In genomic region chr17:81470944-81471803, GRCh38 we compare ENCODE assay signal across 12 cellular contexts. TPM values are rescaled to one million over a fixed set of nuclear protein-coding genes. Genes with fewer than 3 reads are reported as not detected.
DNase-seq lines count a peak whose midpoint lies in the region; ATAC-seq, FAIRE-seq and TF ChIP-seq lines count a peak whose summit lies in the region.
"Had no signal": no experiment of that assay in that cellular context is flagged by ENCODE, and none has a peak within 500 bp of the region (broad histone marks: within the 10 kb centered on the region; RNA-seq: fewer than 3 reads in every experiment).

No MANE protein-coding gene starts in this region.

- H3K9ac ChIP-seq in SK-N-SH (no peak overlapping the region), smooth muscle cell (ENCODE audit: low read depth) (no peak overlapping the region)

- CTCF ChIA-PET in SK-N-SH (lab: Yijun Ruan, JAX): interaction anchor here (0.6 to 4.0 kb wide), 8 partner anchors 13 to 220 kb away, joined by 3 to 41 read pairs (median 4); no protein-coding TSS in a partner anchor

- WGBS in SK-N-SH (ENCODE audit: low lambda C conversion rate): 80% methylated on average over 12 of the region's 12 CpGs
- WGBS in gastroesophageal sphincter (ENCODE audit: low coverage in 1 of 2), 2 donors: 66 to 67% methylated on average over 3 to 5 of the region's 12 CpGs
- WGBS in smooth muscle cell (ENCODE audit: low lambda C conversion rate): 43% methylated on average over 12 of the region's 12 CpGs

- TF ChIP-seq RAD21 in SK-N-SH (IDR thresholded peaks at IDR 0.05; ENCODE audit: low read length): no peak

- no peak for TF ChIP-seq CTCF in SK-N-SH (IDR thresholded peaks at IDR 0.05)
- TF ChIP-seq CTCF in gastroesophageal sphincter (IDR thresholded peaks at IDR 0.05): no peak
- no peak for TF ChIP-seq CTCF in smooth muscle cell (IDR thresholded peaks at IDR 0.05; ENCODE audit: borderline replicate concordance, insufficient read depth, poor library complexity, severe bottlenecking)

- H3K4me3 ChIP-seq in SK-N-SH (ENCODE audit: low read depth in 2 of 2, low read length in 1 of 2) (no peak overlapping the region), gastroesophageal sphincter (no peak overlapping the region), smooth muscle cell (no peak overlapping the region)

- no peaks in the 10 kb centered on the region for H3K27me3 ChIP-seq in SK-N-SH (ENCODE audit: insufficient read depth)
- no peaks in the 10 kb centered on the region for H3K27me3 ChIP-seq in gastroesophageal sphincter
- H3K27me3 ChIP-seq in smooth muscle cell (ENCODE audit: low read depth): no peaks in the 10 kb centered on the region

- no peak for TF ChIP-seq POLR2A in gastroesophageal sphincter (IDR thresholded peaks at IDR 0.05)

- no peak overlapping the region for H2AFZ ChIP-seq in SK-N-SH (ENCODE audit: low read depth)
- H2AFZ ChIP-seq in smooth muscle cell (ENCODE audit: low read depth): no peak overlapping the region

- H3K4me2 ChIP-seq in SK-N-SH: no peak overlapping the region
- no peak overlapping the region for H3K4me2 ChIP-seq in smooth muscle cell

- H3K36me3 ChIP-seq in SK-N-SH (replicated peaks in 1 of 2; ENCODE audit: control insufficient read depth in 1 of 2, insufficient read depth in 2 of 2, low read length in 1 of 2): no peaks in the 10 kb centered on the region
- peaks cover 0 to 4% of the 10 kb centered on the region in 2 donors for H3K36me3 ChIP-seq in gastroesophageal sphincter
- no peaks in the 10 kb centered on the region for H3K36me3 ChIP-seq in smooth muscle cell (ENCODE audit: low read depth)

- no peak for FAIRE-seq in GM19239 (lab: Jason Lieb, UNC)
- FAIRE-seq: islet of Langerhans had no signal

- H3K9me2 ChIP-seq in SK-N-SH: no peaks in the 10 kb centered on the region

- H3F3A ChIP-seq in SK-N-SH (replicated peaks; ENCODE audit: insufficient read depth) (no peaks in the 10 kb centered on the region), smooth muscle cell (ENCODE audit: low read depth) (no peaks in the 10 kb centered on the region)

- H3K27ac ChIP-seq in SK-N-SH (ENCODE audit: low read depth in 2 of 2, low read length in 1 of 2): peak overlapping the region in 1 of 2 experiments; percentile 31; a peak in 2 of 4 replicates
- H3K27ac ChIP-seq in gastroesophageal sphincter: peak overlapping the region in 3 of 4 donors; percentile 26 to 41 (median 39)
- H3K27ac ChIP-seq in smooth muscle cell (ENCODE audit: low read depth): peak overlapping the region; percentile 63

- H3K4me1 ChIP-seq in SK-N-SH (ENCODE audit: control insufficient read depth in 1 of 2, insufficient read depth in 2 of 2, low read depth in 1 of 2, low read length in 1 of 2): peaks cover 0 to 17% of the 10 kb centered on the region in 2 experiments; a peak in 1 of 4 replicates
- H3K4me1 ChIP-seq in gastroesophageal sphincter: no peaks in the 10 kb centered on the region
- H3K4me1 ChIP-seq in smooth muscle cell (ENCODE audit: low read depth): peaks cover 11% of the 10 kb centered on the region

- DNase-seq in GM04504 (ENCODE audit: low read depth): peak; percentile 35
- peak; percentile 68 for DNase-seq in SK-N-SH
- DNase-seq in smooth muscle cell (lab: John Stamatoyannopoulos, UW; ENCODE audit: unreplicated experiment): no peak
- DNase-seq in stimulated activated CD4-positive, alpha-beta T cell treated with anti-CD3 and anti-CD28 coated beads, Interleukin-2, amount 100 ng/mL, for 24 hours: no peak
- DNase-seq in NCI-H1930 (lab: John Stamatoyannopoulos, UW): no peak
- DNase-seq in GM19239 (ENCODE audit: insufficient read length, low spot score): no peak
- DNase-seq: CD8-positive, alpha-beta T cell; natural killer cell; NCI-H146 had no signal

- TF ChIP-seq EP300 in SK-N-SH (IDR thresholded peaks at IDR 0.05; ENCODE audit: borderline replicate concordance in 1 of 2, low read depth in 1 of 2, low read length in 1 of 2): no peak
- no peak for TF ChIP-seq EP300 in gastroesophageal sphincter (IDR thresholded peaks at IDR 0.05)

- ATAC-seq in gastroesophageal sphincter (no peak), HG03039 (IDR thresholded peaks at IDR 0.05; ENCODE audit: unreplicated experiment) (no peak)

- H3K79me2 ChIP-seq in SK-N-SH (ENCODE audit: insufficient read depth) (no peaks in the 10 kb centered on the region), smooth muscle cell (ENCODE audit: low read depth) (no peaks in the 10 kb centered on the region)

- H3K9me3 ChIP-seq in SK-N-SH: no peaks in the 10 kb centered on the region
- H3K9me3 ChIP-seq in gastroesophageal sphincter: no peaks in the 10 kb centered on the region
- H3K9me3 ChIP-seq in smooth muscle cell (replicated peaks; ENCODE audit: low read depth): no peaks in the 10 kb centered on the region

- POLR2A ChIA-PET in SK-N-SH (lab: Yijun Ruan, JAX): interaction anchor here (1.2 to 1.7 kb wide), 3 partner anchors 10 to 42 kb away, joined by 5 to 7 read pairs (median 6); no protein-coding TSS in a partner anchor

- H4K20me1 ChIP-seq in SK-N-SH (ENCODE audit: insufficient read depth) (no peaks in the 10 kb centered on the region), smooth muscle cell (ENCODE audit: low read depth) (no peaks in the 10 kb centered on the region)

TF ChIP-seq in SK-N-SH, 30 proteins besides CTCF, POLR2A, EP300 and RAD21:
- no peak for TF ChIP-seq TEAD4 (IDR thresholded peaks at IDR 0.05; ENCODE audit: borderline replicate concordance, insufficient read depth)
- no peak for TF ChIP-seq POLR2AphosphoS5 (IDR thresholded peaks at IDR 0.05; ENCODE audit: low read depth, low read length)
TF ChIP-seq in SK-N-SH: peak in this region for 0.

RNA-seq across cellular contexts. Expression of gene ACTG1, which starts 41.4 kb away (rescaled TPM):
- polyA plus RNA-seq in SK-N-SH (2012; rRNA removed) (3,367 and 7,871 TPM in 2 replicates), smooth muscle cell (5,089 and 5,332 TPM in 2 replicates)
- 4,016 and 6,640 TPM in 2 replicates for polyA plus RNA-seq in SK-N-SH (2012; cell fraction: cytosol; rRNA removed)
- 7,589 and 12,425 TPM in 2 replicates for polyA plus RNA-seq in SK-N-SH (2012; cell fraction: nucleus; rRNA removed)
- total RNA-seq in gastroesophageal sphincter (1,000 to 10,000 TPM in 3 of 4 donors, 100 to 1,000 TPM in 1; 829 to 1,848 (median 1,550) TPM), smooth muscle cell (6,157 and 6,793 TPM in 2 replicates)

RNA-seq across cellular contexts. Expression of gene FSCN2, which starts 57.0 kb away (rescaled TPM):
- polyA plus RNA-seq in SK-N-SH (2012; rRNA removed) (2.0 and 2.1 TPM in 2 replicates), smooth muscle cell (0.56 and 0.72 TPM in 2 replicates)
- 0.31 and 0.79 TPM in 2 replicates for polyA plus RNA-seq in SK-N-SH (2012; cell fraction: cytosol; rRNA removed)
- polyA plus RNA-seq in SK-N-SH (2012; cell fraction: nucleus; rRNA removed): 10.6 and 13.6 TPM in 2 replicates
- total RNA-seq in gastroesophageal sphincter (1 to 10 TPM in 2 of 4 donors, under 1 TPM in 2; 0.49 to 2.1 (median 1.0) TPM), smooth muscle cell (0.63 and 2.2 TPM in 2 replicates)

Comparison
In these comparisons a context has a peak if more than half of its experiments do, and no peak if none do; other contexts are left out.
1. DNase-seq: peak in GM04504 (single experiment) and SK-N-SH (single experiment); none in smooth muscle cell (single experiment), stimulated activated CD4-positive, alpha-beta T cell treated with anti-CD3 and anti-CD28 coated beads, Interleukin-2, amount 100 ng/mL, for 24 hours (0 of 2), NCI-H1930 (0 of 2) and GM19239 (single experiment).